In genomic region chr10:125822878-125823662, GRCh38 we compare ENCODE assay signal across 1 cellular context.
A peak's percentile ranks its signal among the peaks of the same experiment; 100 is the strongest.
TF ChIP-seq lines count a peak whose summit lies in the region.

TSS of gene BCCIP (plus strand) at chr10:125823546. CDS start at chr10:125823558, 12 bp downstream.
TSS of gene UROS (minus strand) at chr10:125823258. CDS start at chr10:125816499, 6,759 bp downstream.

TF ChIP-seq in HepG2, 621 proteins besides CTCF, POLR2A, EP300 and RAD21 (continued from another document):
- peak; percentile 10; the same call in 1 of the 2 replicates for TF ChIP-seq IKZF5 (CRISPR knock-in tag; IDR thresholded peaks at IDR 0.05)
